ENCODE assay signal across 21 cellular contexts in the genomic region with DNA sequence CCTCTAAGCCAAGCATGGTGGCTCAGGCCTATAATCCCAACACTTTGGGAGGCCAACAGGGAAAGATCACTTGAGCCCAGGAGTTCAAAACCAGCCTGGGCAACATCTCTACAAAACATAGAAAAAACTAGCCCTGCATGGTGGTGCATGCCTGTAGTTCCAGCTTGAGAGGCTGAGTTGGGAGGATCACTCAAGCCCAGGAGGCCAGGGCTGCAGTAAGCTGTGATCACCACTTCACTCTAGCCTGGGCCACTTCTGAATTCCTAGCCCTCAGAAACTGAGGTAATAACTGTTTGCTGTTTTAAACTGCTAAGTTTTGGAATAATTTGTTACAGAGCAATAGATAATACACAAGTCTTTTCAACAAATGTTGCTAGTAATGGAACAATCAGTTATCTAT. TPM values are rescaled to one million over a fixed set of nuclear protein-coding genes. Genes with fewer than 3 reads are reported as not detected.
DNase-seq lines count a peak whose midpoint lies in the region; ATAC-seq, FAIRE-seq and TF ChIP-seq lines count a peak whose summit lies in the region.
"Had no signal": no experiment of that assay in that cellular context is flagged by ENCODE, and none has a peak within 500 bp of the region (broad histone marks: within the 10 kb centered on the region; RNA-seq: fewer than 3 reads in every experiment).

No MANE protein-coding gene starts in this region.

- no peak overlapping the region for H3K27ac ChIP-seq in Panc1 (ENCODE audit: low read length)
- peak overlapping the region; percentile 29 for H3K27ac ChIP-seq in smooth muscle cell (ENCODE audit: low read depth)
- no peak overlapping the region for H3K27ac ChIP-seq in pancreas
- H3K27ac ChIP-seq: RWPE1 had no signal

- DNase-seq in activated naive CD8-positive, alpha-beta T cell treated with anti-CD3 and anti-CD28 coated beads for 36 hours: no peak
- no peak for DNase-seq in Panc1 (ENCODE audit: low read depth, low spot score)
- no peak for DNase-seq in activated naive CD8-positive, alpha-beta T cell treated with anti-CD3 and anti-CD28 coated beads, Interleukin-2, amount 50 U/mL, for 24 hours
- DNase-seq in smooth muscle cell (lab: John Stamatoyannopoulos, UW; ENCODE audit: unreplicated experiment): no peak
- no peak for DNase-seq in frontal cortex (ENCODE audit: low spot score in 2 of 2)
- DNase-seq in pancreas: no peak
- DNase-seq: C1 segment of cervical spinal cord, COR-L47, DMS 273 treated with DMSO at 0.1 percent for 48 hours, KG1, MV-4-11, NCI-H1417, NCI-H187, NCI-H2107, NCI-H510A treated with DMSO at 0.1 percent for 48 hours, NCI-H82, SIG-M5 had no signal

- peaks cover 4% of the 10 kb centered on the region for H3F3A ChIP-seq in smooth muscle cell (ENCODE audit: low read depth)

- H2AFZ ChIP-seq in smooth muscle cell (ENCODE audit: low read depth): no peak overlapping the region

- H3K9ac ChIP-seq in smooth muscle cell (ENCODE audit: low read depth): no peak overlapping the region

- no peaks in the 10 kb centered on the region for H3K36me3 ChIP-seq in Panc1 (ENCODE audit: control insufficient read depth, insufficient read depth, low read length)
- H3K36me3 ChIP-seq in smooth muscle cell (ENCODE audit: low read depth): no peaks in the 10 kb centered on the region
- H3K36me3 ChIP-seq in pancreas: no peaks in the 10 kb centered on the region

- CTCF ChIA-PET in Panc1 (lab: Charles Lee): no interaction called here

- no peak overlapping the region for H3K4me3 Mint-ChIP-seq in activated naive CD8-positive, alpha-beta T cell
- no peak overlapping the region for H3K4me3 Mint-ChIP-seq in activated naive CD8-positive, alpha-beta T cell treated with anti-CD3 and anti-CD28 coated beads for 36 hours
- no peak overlapping the region for H3K4me3 Mint-ChIP-seq in activated naive CD8-positive, alpha-beta T cell treated with anti-CD3 and anti-CD28 coated beads, Interleukin-2, amount 50 U/mL, for 24 hours

- TF ChIP-seq CTCF in Panc1 (IDR thresholded peaks at IDR 0.05) (no peak), smooth muscle cell (IDR thresholded peaks at IDR 0.05; ENCODE audit: borderline replicate concordance, insufficient read depth, poor library complexity, severe bottlenecking) (no peak), pancreas (IDR thresholded peaks at IDR 0.05) (no peak)

- H3K4me1 Mint-ChIP-seq in activated naive CD8-positive, alpha-beta T cell (ENCODE audit: low read depth): peaks cover 38% of the 10 kb centered on the region
- H3K4me1 Mint-ChIP-seq in activated naive CD8-positive, alpha-beta T cell treated with anti-CD3 and anti-CD28 coated beads for 36 hours: peaks cover 23% of the 10 kb centered on the region
- H3K4me1 Mint-ChIP-seq in activated naive CD8-positive, alpha-beta T cell treated with anti-CD3 and anti-CD28 coated beads, Interleukin-2, amount 50 U/mL, for 24 hours: peaks cover 25% of the 10 kb centered on the region

- intact Hi-C loops in Panc1 (cut with micrococcal nuclease; ENCODE audit: unreplicated experiment): no loop called here
- intact Hi-C loops in pancreas (cut with DNase I): no loop called here

- no TSS peak for BruUV-seq in Panc1 (replicated peaks; lab: Mats Ljungman, UMichigan)

- H3K27ac Mint-ChIP-seq in activated naive CD8-positive, alpha-beta T cell: peak overlapping the region; percentile 62
- H3K27ac Mint-ChIP-seq in activated naive CD8-positive, alpha-beta T cell treated with anti-CD3 and anti-CD28 coated beads for 36 hours: no peak overlapping the region
- peak overlapping the region; percentile 39 for H3K27ac Mint-ChIP-seq in activated naive CD8-positive, alpha-beta T cell treated with anti-CD3 and anti-CD28 coated beads, Interleukin-2, amount 50 U/mL, for 24 hours

- H3K4me3 ChIP-seq in Panc1 (ENCODE audit: low read depth in 2 of 2, low read length in 2 of 2): no peak overlapping the region
- no peak overlapping the region for H3K4me3 ChIP-seq in smooth muscle cell
- H3K4me3 ChIP-seq in pancreas: no peak overlapping the region

- peak; percentile 56; the same call in 1 of the 2 replicates for ATAC-seq in Panc1
- ATAC-seq in activated naive CD8-positive, alpha-beta T cell treated with anti-CD3 and anti-CD28 coated beads, Interleukin-2, amount 50 U/mL, for 24 hours: no peak
- no peak for ATAC-seq in pancreas

- in situ Hi-C loops in Panc1 (cut with HindIII; ENCODE audit: low pct_unique_long_range_greater_than_20kb, low sequenced_read_pairs): no loop called here

- no peaks in the 10 kb centered on the region for H3K27me3 Mint-ChIP-seq in activated naive CD8-positive, alpha-beta T cell
- no peaks in the 10 kb centered on the region for H3K27me3 Mint-ChIP-seq in activated naive CD8-positive, alpha-beta T cell treated with anti-CD3 and anti-CD28 coated beads for 36 hours
- H3K27me3 Mint-ChIP-seq in activated naive CD8-positive, alpha-beta T cell treated with anti-CD3 and anti-CD28 coated beads, Interleukin-2, amount 50 U/mL, for 24 hours: no peaks in the 10 kb centered on the region

- H3K79me2 ChIP-seq in smooth muscle cell (ENCODE audit: low read depth): peaks cover 99% of the 10 kb centered on the region

- H3K4me2 ChIP-seq in smooth muscle cell: no peak overlapping the region

- H3K36me3 Mint-ChIP-seq in activated naive CD8-positive, alpha-beta T cell: peaks cover 4% of the 10 kb centered on the region
- H3K36me3 Mint-ChIP-seq in activated naive CD8-positive, alpha-beta T cell treated with anti-CD3 and anti-CD28 coated beads for 36 hours: peaks cover 8% of the 10 kb centered on the region
- H3K36me3 Mint-ChIP-seq in activated naive CD8-positive, alpha-beta T cell treated with anti-CD3 and anti-CD28 coated beads, Interleukin-2, amount 50 U/mL, for 24 hours (ENCODE audit: low read depth): peaks cover 11% of the 10 kb centered on the region

- FAIRE-seq in frontal cortex (lab: Jason Lieb, UNC): no peak
- FAIRE-seq in pancreas (lab: Jason Lieb, UNC): no peak
- FAIRE-seq: G401.6, H54 had no signal

- POLR2A ChIA-PET in Panc1 (lab: Charles Lee): no interaction called here

- peaks cover 94% of the 10 kb centered on the region for H4K20me1 ChIP-seq in smooth muscle cell (ENCODE audit: low read depth)

- H3K9me3 Mint-ChIP-seq in activated naive CD8-positive, alpha-beta T cell (ENCODE audit: low read depth): no peaks in the 10 kb centered on the region
- H3K9me3 Mint-ChIP-seq in activated naive CD8-positive, alpha-beta T cell treated with anti-CD3 and anti-CD28 coated beads for 36 hours: no peaks in the 10 kb centered on the region
- H3K9me3 Mint-ChIP-seq in activated naive CD8-positive, alpha-beta T cell treated with anti-CD3 and anti-CD28 coated beads, Interleukin-2, amount 50 U/mL, for 24 hours: no peaks in the 10 kb centered on the region

- H3K27me3 ChIP-seq in Panc1 (ENCODE audit: control insufficient read depth, insufficient read depth, low read length) (no peaks in the 10 kb centered on the region), smooth muscle cell (ENCODE audit: low read depth) (no peaks in the 10 kb centered on the region), pancreas (no peaks in the 10 kb centered on the region)

- H3K4me1 ChIP-seq in Panc1 (ENCODE audit: control insufficient read depth, insufficient read depth, low read length) (no peaks in the 10 kb centered on the region; the same call in 1 of the 2 replicates), smooth muscle cell (ENCODE audit: low read depth) (no peaks in the 10 kb centered on the region), pancreas (peaks cover 2 to 7% (median 4%) of the 10 kb centered on the region in 3 donors)

- H3K9me3 ChIP-seq in Panc1 (ENCODE audit: control insufficient read depth, insufficient read depth, low read depth, low read length): no peaks in the 10 kb centered on the region
- H3K9me3 ChIP-seq in smooth muscle cell (replicated peaks; ENCODE audit: low read depth): no peaks in the 10 kb centered on the region
- no peaks in the 10 kb centered on the region for H3K9me3 ChIP-seq in pancreas

RNA-seq across cellular contexts. Expression of a gene that starts 16.4 kb away (rescaled TPM):
- 10 to 100 TPM; 24.1 to 30.6 TPM for total RNA-seq in activated naive CD8-positive, alpha-beta T cell treated with anti-CD3 and anti-CD28 coated beads for 36 hours
- 39.8 TPM for total RNA-seq in Panc1 (2021; ENCODE audit: unreplicated experiment)
- polyA plus RNA-seq in Panc1 (2012; ENCODE audit: insufficient read length): 38.4 TPM
- 26.8 and 31.1 TPM in 2 replicates for total RNA-seq in smooth muscle cell
- 23.0 and 24.6 TPM in 2 replicates for polyA plus RNA-seq in smooth muscle cell
- total RNA-seq in frontal cortex: 51.4 TPM
- 10 to 100 TPM; 12.0 to 28.5 (median 17.1) TPM for total RNA-seq in pancreas
- 10 to 100 TPM; 11.2 to 13.3 TPM for polyA plus RNA-seq in pancreas

RNA-seq across cellular contexts. Expression of a gene that starts 29.7 kb away (rescaled TPM):
- under 1 TPM in 1 of 2 experiments, not detected in 1; 0.37 TPM for total RNA-seq in activated naive CD8-positive, alpha-beta T cell treated with anti-CD3 and anti-CD28 coated beads for 36 hours
- total RNA-seq in Panc1 (2021; ENCODE audit: unreplicated experiment): not detected
- polyA plus RNA-seq in Panc1 (2012; ENCODE audit: insufficient read length): 0.24 TPM
- total RNA-seq in smooth muscle cell: 0.31 and 4.8 TPM in 2 replicates
- polyA plus RNA-seq in smooth muscle cell: 0.84 TPM in 1 of 2 replicates, not detected in the other
- total RNA-seq in frontal cortex: not detected
- not detected for total RNA-seq in pancreas
- not detected for polyA plus RNA-seq in pancreas

RNA-seq across cellular contexts. Expression of a gene that starts 33.1 kb away (rescaled TPM):
- 1 to 10 TPM; 1.2 to 1.5 TPM for total RNA-seq in activated naive CD8-positive, alpha-beta T cell treated with anti-CD3 and anti-CD28 coated beads for 36 hours
- total RNA-seq in Panc1 (2021; ENCODE audit: unreplicated experiment): 2.2 TPM
- polyA plus RNA-seq in Panc1 (2012; ENCODE audit: insufficient read length): 2.8 TPM
- total RNA-seq in smooth muscle cell: 2.5 and 4.1 TPM in 2 replicates
- 7.3 and 8.1 TPM in 2 replicates for polyA plus RNA-seq in smooth muscle cell
- total RNA-seq in frontal cortex: 14.3 TPM
- total RNA-seq in pancreas: 1 to 10 TPM in 1 of 6 donors, under 1 TPM in 5; 0.55 to 1.4 (median 0.62) TPM
- polyA plus RNA-seq in pancreas: 1 to 10 TPM; 1.6 to 2.0 TPM

RNA-seq across cellular contexts. Expression of a gene that starts 43.8 kb away (rescaled TPM):
- total RNA-seq in activated naive CD8-positive, alpha-beta T cell treated with anti-CD3 and anti-CD28 coated beads for 36 hours: 10 to 100 TPM; 65.1 to 68.0 TPM
- total RNA-seq in Panc1 (2021; ENCODE audit: unreplicated experiment) (12.5 TPM), smooth muscle cell (0.94 and 6.9 TPM in 2 replicates), frontal cortex (1.6 TPM), pancreas (10 to 100 TPM; 17.7 to 63.9 (median 28.8) TPM)
- polyA plus RNA-seq in Panc1 (2012; ENCODE audit: insufficient read length): 6.9 TPM
- polyA plus RNA-seq in smooth muscle cell (6.6 and 10.3 TPM in 2 replicates), pancreas (10 to 100 TPM; 72.9 to 86.2 TPM)

RNA-seq across cellular contexts. Expression of a gene that starts 46.2 kb away (rescaled TPM):
- 10 to 100 TPM; 43.0 to 43.6 TPM for total RNA-seq in activated naive CD8-positive, alpha-beta T cell treated with anti-CD3 and anti-CD28 coated beads for 36 hours
- total RNA-seq in Panc1 (2021; ENCODE audit: unreplicated experiment): 28.4 TPM
- polyA plus RNA-seq in Panc1 (2012; ENCODE audit: insufficient read length): 29.6 TPM
- total RNA-seq in smooth muscle cell: 21.1 and 21.3 TPM in 2 replicates
- polyA plus RNA-seq in smooth muscle cell: 68.3 and 74.8 TPM in 2 replicates
- total RNA-seq in frontal cortex: 9.4 TPM
- total RNA-seq in pancreas: 10 to 100 TPM; 22.4 to 46.7 (median 31.4) TPM
- polyA plus RNA-seq in pancreas: 10 to 100 TPM; 35.9 to 38.1 TPM
